In the genomic region with DNA sequence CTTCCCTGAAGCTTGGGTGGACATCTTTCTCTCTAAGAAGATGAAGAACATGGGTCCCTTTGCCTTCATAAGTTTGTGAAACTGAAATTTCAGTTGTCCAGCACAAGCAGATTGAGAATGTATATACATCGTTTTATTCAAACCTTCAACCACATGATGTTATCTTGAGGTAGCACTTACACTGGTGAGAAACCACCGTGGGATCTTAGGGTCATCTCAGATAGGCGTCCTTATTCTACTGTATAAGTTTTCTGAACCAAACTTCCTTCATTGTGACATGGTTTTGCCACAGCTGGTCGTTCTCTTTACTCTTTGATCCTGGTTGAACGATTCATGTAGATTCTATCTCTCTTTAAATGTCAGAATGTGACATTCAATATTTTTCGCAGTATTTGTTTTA, we compare ENCODE assay signal across 14 cellular contexts. TPM values are rescaled to one million over a fixed set of nuclear protein-coding genes. Genes with fewer than 3 reads are reported as not detected.
DNase-seq lines count a peak whose midpoint lies in the region; ATAC-seq and TF ChIP-seq lines count a peak whose summit lies in the region.
"Had no signal": no experiment of that assay in that cellular context is flagged by ENCODE, and none has a peak within 500 bp of the region (broad histone marks: within the 10 kb centered on the region; RNA-seq: fewer than 3 reads in every experiment).

No MANE protein-coding gene starts in this region.

- H3K4me1 ChIP-seq in CD4-positive, CD25-positive, alpha-beta regulatory T cell (ENCODE audit: control insufficient read depth, insufficient read depth, low read length, poor library complexity, severe bottlenecking): peaks cover 70% of the 10 kb centered on the region

- no peaks in the 10 kb centered on the region for H3K9me3 ChIP-seq in CD4-positive, CD25-positive, alpha-beta regulatory T cell (ENCODE audit: control insufficient read depth in 2 of 2, low read length in 2 of 2)
- H3K9me3 ChIP-seq: esophagus muscularis mucosa had no signal

- peaks cover 46 to 85% (median 75%) of the 10 kb centered on the region in 4 donors for H3K4me1 Mint-ChIP-seq in CD4-positive, CD25-positive, alpha-beta regulatory T cell
- H3K4me1 Mint-ChIP-seq in activated B cell treated with CpG ODN at 0.5 μM for 24 hours (peaks cover 86% of the 10 kb centered on the region), memory B cell (peaks cover 59% of the 10 kb centered on the region)

- peak overlapping the region in 3 of 4 donors; percentile 5 to 58 (median 10) for H3K4me3 Mint-ChIP-seq in CD4-positive, CD25-positive, alpha-beta regulatory T cell
- no peak overlapping the region for H3K4me3 Mint-ChIP-seq in activated B cell treated with CpG ODN at 0.5 μM for 24 hours
- H3K4me3 Mint-ChIP-seq in memory B cell: no peak overlapping the region

- peak overlapping the region; percentile 87 for H3K27ac ChIP-seq in CD4-positive, CD25-positive, alpha-beta regulatory T cell (ENCODE audit: insufficient read depth, low read length, poor library complexity, severe bottlenecking)
- H3K27ac ChIP-seq: esophagus muscularis mucosa had no signal

- no peak for TF ChIP-seq CTCF in activated B cell treated with CpG ODN at 0.5 μM for 24 hours (IDR thresholded peaks at IDR 0.05)

- H3K27ac Mint-ChIP-seq in CD4-positive, CD25-positive, alpha-beta regulatory T cell: peak overlapping the region; percentile 71 to 97 (median 97)
- H3K27ac Mint-ChIP-seq in activated B cell treated with CpG ODN at 0.5 μM for 24 hours (peak overlapping the region; percentile 89), memory B cell (peak overlapping the region; percentile 90)

- intact Hi-C loops in activated B cell treated with CpG ODN at 0.5 μM for 24 hours (cut with micrococcal nuclease): no loop called here

- no peak for ATAC-seq in CD4-positive, CD25-positive, alpha-beta regulatory T cell (ENCODE audit: low read depth in 2 of 2)
- ATAC-seq in GM18520 (IDR thresholded peaks at IDR 0.05; ENCODE audit: unreplicated experiment) (peak; percentile 45), activated B cell treated with CpG ODN at 0.5 μM for 24 hours (ENCODE audit: low read depth) (no peak), memory B cell (ENCODE audit: low read depth) (no peak), HG02798 (IDR thresholded peaks at IDR 0.05; ENCODE audit: poor library complexity, unreplicated experiment) (no peak)
- ATAC-seq: HCT116 had no signal

- no peaks in the 10 kb centered on the region for H3K36me3 Mint-ChIP-seq in CD4-positive, CD25-positive, alpha-beta regulatory T cell
- no peaks in the 10 kb centered on the region for H3K36me3 Mint-ChIP-seq in activated B cell treated with CpG ODN at 0.5 μM for 24 hours (ENCODE audit: low read depth)
- peaks cover 2% of the 10 kb centered on the region for H3K36me3 Mint-ChIP-seq in memory B cell

- POLR2A ChIA-PET in activated B cell treated with CpG ODN at 0.5 μM for 24 hours (lab: Charles Lee): interaction anchor here (0.9 to 5.4 kb wide), 4 partner anchors 10 to 193 kb away, joined by 3 to 39 read pairs (median 11); a partner anchor contains a TSS

- H3K27me3 Mint-ChIP-seq in CD4-positive, CD25-positive, alpha-beta regulatory T cell: no peaks in the 10 kb centered on the region
- H3K27me3 Mint-ChIP-seq in activated B cell treated with CpG ODN at 0.5 μM for 24 hours (no peaks in the 10 kb centered on the region), memory B cell (no peaks in the 10 kb centered on the region)

- no peaks in the 10 kb centered on the region for H3K36me3 ChIP-seq in CD4-positive, CD25-positive, alpha-beta regulatory T cell (ENCODE audit: control insufficient read depth, insufficient read depth, low read length)
- H3K36me3 ChIP-seq: esophagus muscularis mucosa had no signal

- peak overlapping the region; percentile 10 for H3K4me3 ChIP-seq in CD4-positive, CD25-positive, alpha-beta regulatory T cell (ENCODE audit: low read depth, low read length)
- H3K4me3 ChIP-seq: esophagus muscularis mucosa, skin epidermis had no signal

- H3K9me3 Mint-ChIP-seq in CD4-positive, CD25-positive, alpha-beta regulatory T cell: no peaks in the 10 kb centered on the region
- no peaks in the 10 kb centered on the region for H3K9me3 Mint-ChIP-seq in activated B cell treated with CpG ODN at 0.5 μM for 24 hours
- no peaks in the 10 kb centered on the region for H3K9me3 Mint-ChIP-seq in memory B cell

- H3K27me3 ChIP-seq in CD4-positive, CD25-positive, alpha-beta regulatory T cell (ENCODE audit: control insufficient read depth, insufficient read depth, low read length): no peaks in the 10 kb centered on the region

- CTCF ChIA-PET in activated B cell treated with CpG ODN at 0.5 μM for 24 hours (lab: Charles Lee): interaction anchor here (0.6 to 1.3 kb wide), 8 partner anchors 17 to 253 kb away, joined by 3 to 7 read pairs (median 4); a partner anchor contains a TSS

- no peak for DNase-seq in CD4-positive, CD25-positive, alpha-beta regulatory T cell
- DNase-seq in activated B cell treated with CpG ODN at 0.5 μM for 24 hours: no peak
- DNase-seq in memory B cell (ENCODE audit: low spot score in 2 of 2): no peak
- DNase-seq in DMS114 treated with DMSO at 0.1 percent for 48 hours (lab: John Stamatoyannopoulos, UW; ENCODE audit: unreplicated experiment): no peak
- DNase-seq in DMS53 (lab: John Stamatoyannopoulos, UW): no peak
- no peak for DNase-seq in NCI-H1417 (lab: John Stamatoyannopoulos, UW)
- DNase-seq: DMS79; NCI-H1436; stimulated activated CD4-positive, alpha-beta T cell treated with anti-CD3 and anti-CD28 coated beads, Interleukin-4, amount 100 ng/mL, for 4 hours had no signal

RNA-seq across cellular contexts. Expression of a gene that starts 18.1 kb away (rescaled TPM):
- total RNA-seq in CD4-positive, CD25-positive, alpha-beta regulatory T cell: 142 TPM
- polyA plus RNA-seq in CD4-positive, CD25-positive, alpha-beta regulatory T cell: 100 to 1,000 TPM in 3 of 4 donors, 10 to 100 TPM in 1; 97.8 to 148 (median 124) TPM
- total RNA-seq in activated B cell treated with CpG ODN at 0.5 μM for 24 hours: 324 and 336 TPM in 2 replicates

Comparison
In these comparisons a context has a peak if more than half of its experiments do, and no peak if none do; other contexts are left out.
1. H3K4me3 Mint-ChIP-seq: peak in CD4-positive, CD25-positive, alpha-beta regulatory T cell (3 of 4); none in activated B cell treated with CpG ODN at 0.5 μM for 24 hours (single experiment) and memory B cell (single experiment).
2. Peak in every context shown above with its lines, with median percentiles within 50 percentile points of each other: H3K27ac Mint-ChIP-seq.